In the genomic region with DNA sequence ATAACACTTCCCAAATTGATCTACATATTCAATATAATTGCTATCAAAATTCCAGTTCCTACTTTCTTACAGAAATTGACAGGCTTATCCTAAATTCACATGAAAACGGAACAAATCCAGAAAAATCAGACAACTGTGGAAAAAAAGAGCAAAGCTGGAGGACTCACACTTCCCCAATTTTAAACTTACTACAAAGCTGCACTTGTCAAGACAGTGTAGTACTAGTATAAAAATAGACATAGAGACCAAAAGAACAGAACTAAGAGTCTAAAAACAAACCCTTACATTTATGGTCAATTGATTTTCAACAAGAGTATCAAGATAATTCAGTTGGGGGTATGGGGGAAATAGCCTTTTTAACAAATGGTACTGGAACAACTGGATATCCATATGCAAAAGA, we compare ENCODE assay signal across 18 cellular contexts.
"Had no signal": no experiment of that assay in that cellular context is flagged by ENCODE, and none has a peak within 500 bp of the region (broad histone marks: within the 10 kb centered on the region; RNA-seq: fewer than 3 reads in every experiment).

No MANE protein-coding gene starts in this region.

- FAIRE-seq: colon, endothelial cell of umbilical vein, islet of Langerhans, small intestine had no signal

- H3K36me3 ChIP-seq: breast epithelium had no signal

- H3K27me3 ChIP-seq: breast epithelium, heart right ventricle, right atrium auricular region had no signal

- H3K4me3 ChIP-seq: breast epithelium, heart right ventricle, mucosa of descending colon, right atrium auricular region had no signal

- H3K4me1 ChIP-seq: breast epithelium had no signal

- H3K9me3 ChIP-seq: right atrium auricular region had no signal

- H3K27ac ChIP-seq: breast epithelium, heart right ventricle, right atrium auricular region had no signal

- ATAC-seq: activated CD4-positive, CD25-positive, alpha-beta regulatory T cell treated with anti-CD3 and anti-CD28 coated beads, Interleukin-2, amount 50 U/mL, for 24 hours; activated T-cell treated with anti-CD3 and anti-CD28 coated beads, Interleukin-2, amount 50 U/mL, for 4 hours; heart right ventricle; mucosa of descending colon; naive thymus-derived CD8-positive, alpha-beta T cell; stimulated activated effector memory CD8-positive, alpha-beta T cell treated with anti-CD3 and anti-CD28 coated beads, Interleukin-12 subunit alpha, Interleukin-12 subunit beta, amount 100 ng/mL, for 72 hours had no signal

- DNase-seq: activated CD4-positive, alpha-beta T cell treated with anti-CD3 and anti-CD28 coated beads, Interleukin-2, amount 50 U/mL, for 4 hours; activated gamma-delta T cell; activated naive CD8-positive, alpha-beta T cell treated with anti-CD3 and anti-CD28 coated beads for 36 hours; activated T-cell treated with anti-CD3 and anti-CD28 coated beads, Interleukin-2, amount 50 U/mL, for 4 hours; anterior cingulate cortex; foreskin melanocyte; heart right ventricle; mucosa of descending colon; naive thymus-derived CD8-positive, alpha-beta T cell; small intestine; trophoblast cell had no signal
